ENCODE assay signal across 9 cellular contexts in the genomic region with DNA sequence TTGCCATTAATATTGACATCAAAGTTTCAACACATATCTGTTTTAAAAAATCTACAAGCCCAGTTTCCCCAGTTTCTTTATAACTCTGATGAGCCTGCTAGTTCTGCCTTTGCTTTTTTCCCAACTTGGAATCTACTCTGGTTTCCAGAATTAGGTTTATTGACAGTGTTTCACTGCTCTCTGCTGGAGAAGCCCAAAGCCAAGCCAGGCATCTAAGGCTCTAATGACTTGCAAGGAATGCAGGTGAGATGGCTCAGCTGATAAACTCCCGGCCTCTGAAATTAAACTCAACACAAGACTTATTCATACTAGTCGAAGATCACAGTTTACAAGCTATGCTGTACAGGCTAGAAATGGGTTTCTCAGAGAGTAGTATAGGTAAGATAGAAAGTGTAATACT. TPM values are rescaled to one million over a fixed set of nuclear protein-coding genes. Genes with fewer than 3 reads are reported as not detected.
A peak's percentile ranks its signal among the peaks of the same experiment; 100 is the strongest.
DNase-seq lines count a peak whose midpoint lies in the region; FAIRE-seq and TF ChIP-seq lines count a peak whose summit lies in the region.
"Had no signal": no experiment of that assay in that cellular context is flagged by ENCODE, and none has a peak within 500 bp of the region (broad histone marks: within the 10 kb centered on the region; RNA-seq: fewer than 3 reads in every experiment).

No MANE protein-coding gene starts in this region.

- DNase-seq in SK-MEL-5 (ENCODE audit: low read depth, low spot score) (peak; percentile 44), fibroblast of peridontal ligament (ENCODE audit: extremely low read depth) (peak; percentile 60), retinal pigment epithelial cell (ENCODE audit: low read depth) (no peak), esophagus squamous epithelium (lab: John Stamatoyannopoulos, UW) (no peak), GOT3 (lab: John Stamatoyannopoulos, UW) (no peak), frontal cortex (ENCODE audit: low spot score in 2 of 2) (no peak)
- DNase-seq: activated CD4-positive, alpha-beta T cell treated with anti-CD3 and anti-CD28 coated beads, Interleukin-2, amount 50 U/mL, for 48 hours; activated naive CD8-positive, alpha-beta T cell treated with anti-CD3 and anti-CD28 coated beads, Interleukin-2, amount 50 U/mL, for 24 hours had no signal

- H3K4me3 ChIP-seq in retinal pigment epithelial cell (ENCODE audit: low read length) (no peak overlapping the region), esophagus squamous epithelium (no peak overlapping the region)

- intact Hi-C loops in esophagus squamous epithelium (cut with DNase I) = no loop called here

- in situ Hi-C loops in SK-MEL-5 (cut with HindIII; ENCODE audit: low pct_unique_long_range_greater_than_20kb, low sequenced_read_pairs) = no loop called here

- FAIRE-seq in G401.6 (lab: Jason Lieb, UNC) = peak; percentile 96
- FAIRE-seq in frontal cortex (lab: Jason Lieb, UNC) = no peak

- no peaks in the 10 kb centered on the region for H3K9me3 ChIP-seq in esophagus squamous epithelium

- no peak for TF ChIP-seq POLR2A in esophagus squamous epithelium (IDR thresholded peaks at IDR 0.05)

- H3K36me3 ChIP-seq in esophagus squamous epithelium = no peaks in the 10 kb centered on the region

- TF ChIP-seq CTCF in retinal pigment epithelial cell (conservative IDR thresholded peaks at IDR 0.05; ENCODE audit: low read depth, low read length) (peak; percentile 50), esophagus squamous epithelium (IDR thresholded peaks at IDR 0.05) (no peak)

- no peaks in the 10 kb centered on the region for H3K27me3 ChIP-seq in esophagus squamous epithelium

- 74 to 75% methylated on average over 2 of the region's 2 CpGs for WGBS in esophagus squamous epithelium, 2 donors

- H3K4me1 ChIP-seq in esophagus squamous epithelium = peaks cover 9 to 43% (median 13%) of the 10 kb centered on the region in 3 donors

- no peak overlapping the region for H3K27ac ChIP-seq in esophagus squamous epithelium

RNA-seq across cellular contexts. Expression of gene HMGA2, which starts 54.3 kb away (rescaled TPM):
- 8.8 and 9.2 TPM in 2 replicates for total RNA-seq in SK-MEL-5 (2014; rRNA removed; shearing (Covaris generic))
- 13.1 and 18.4 TPM in 2 replicates for polyA plus RNA-seq in SK-MEL-5 (2015; cell fraction: cytosol; rRNA removed)
- polyA plus RNA-seq in SK-MEL-5 (2015; cell fraction: nucleus; rRNA removed) = 19.3 and 23.2 TPM in 2 replicates
- total RNA-seq in esophagus squamous epithelium (1 to 10 TPM in 1 of 4 donors, under 1 TPM in 3; 0.08 to 5.6 (median 0.43) TPM), frontal cortex (0.41 TPM)

Comparison
In these comparisons a context has a peak if more than half of its experiments do, and no peak if none do; other contexts are left out.
1. DNase-seq: peak in SK-MEL-5 (single experiment) and fibroblast of peridontal ligament (single experiment); none in retinal pigment epithelial cell (single experiment), esophagus squamous epithelium (single experiment), GOT3 (single experiment) and frontal cortex (0 of 2).